19 cellular contexts compared by ENCODE assay signal in the genomic region with DNA sequence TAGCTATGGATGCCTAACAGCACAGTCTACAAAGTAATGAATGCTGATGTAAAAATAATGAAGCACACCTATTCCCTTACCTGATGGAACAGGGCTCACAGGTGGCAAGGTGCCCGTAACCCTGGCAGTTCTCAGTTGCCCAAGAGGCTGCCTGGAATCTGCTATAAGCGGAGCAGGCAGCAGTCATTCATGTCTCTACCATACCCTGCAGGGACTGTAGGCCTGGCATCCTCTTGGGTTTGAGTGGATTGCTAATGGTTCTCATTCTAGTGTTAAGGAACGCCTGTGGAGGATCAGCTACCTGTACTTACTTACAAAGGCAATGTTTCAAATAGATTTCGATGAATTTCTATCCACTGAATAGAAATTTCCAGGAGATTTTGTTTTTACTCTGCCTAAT. TPM values are rescaled to one million over a fixed set of nuclear protein-coding genes. Genes with fewer than 3 reads are reported as not detected.
A peak's percentile ranks its signal among the peaks of the same experiment; 100 is the strongest.
DNase-seq lines count a peak whose midpoint lies in the region; ATAC-seq and TF ChIP-seq lines count a peak whose summit lies in the region.
"Had no signal": no experiment of that assay in that cellular context is flagged by ENCODE, and none has a peak within 500 bp of the region (broad histone marks: within the 10 kb centered on the region; RNA-seq: fewer than 3 reads in every experiment).

No MANE protein-coding gene starts in this region.

- H3K4me1 ChIP-seq in H9 (ENCODE audit: insufficient read depth, low read length) (peaks cover 10% of the 10 kb centered on the region), iPS DF 6.9 (ENCODE audit: control insufficient read depth, insufficient read depth, low read length) (peaks cover 3% of the 10 kb centered on the region; the same call in 1 of the 2 replicates)
- H3K4me1 ChIP-seq in CD8-positive, alpha-beta memory T cell (ENCODE audit: insufficient read depth, low read length), result no peaks in the 10 kb centered on the region
- H3K4me1 ChIP-seq: BLaER1, HAP-1 had no signal

- intact Hi-C loops in sciatic nerve (cut with DNase I) (no loop called here), cardiac septum (cut with DNase I) (no loop called here)

- H3K9ac ChIP-seq in H9 (ENCODE audit: extremely low read depth, insufficient read length, low read length), result no peak overlapping the region
- H3K9ac ChIP-seq: BLaER1 had no signal

- H3K9me3 ChIP-seq in H9 (ENCODE audit: control insufficient read depth, low read depth, low read length) (no peaks in the 10 kb centered on the region), iPS DF 6.9 (ENCODE audit: control insufficient read depth, insufficient read depth, low read length) (no peaks in the 10 kb centered on the region)
- H3K9me3 ChIP-seq in CD8-positive, alpha-beta memory T cell (ENCODE audit: low read length), result no peaks in the 10 kb centered on the region
- H3K9me3 ChIP-seq: BLaER1, HAP-1 had no signal

- no peak overlapping the region for H2BK5ac ChIP-seq in H9 (ENCODE audit: insufficient read length, low read length)

- POLR2A ChIA-PET in WTC11 (lab: Charles Lee), result no interaction called here
- POLR2A ChIA-PET in CD8-positive, alpha-beta memory T cell (lab: Charles Lee), result no interaction called here

- no peak overlapping the region for H3K23ac ChIP-seq in H9 (ENCODE audit: insufficient read length, low read depth, low read length)

- WGBS in H9 (ENCODE audit: extremely low coverage, insufficient read length, low lambda C conversion rate), result no CpG with 5 or more reads among the region's 4 CpGs
- no CpG with 5 or more reads among the region's 4 CpGs for WGBS in iPS DF 6.9 (ENCODE audit: insufficient coverage, insufficient read length)

- no peak overlapping the region for H3K4me2 ChIP-seq in H9 (ENCODE audit: insufficient read depth, insufficient read length, low read length)
- H3K4me2 ChIP-seq: BLaER1 had no signal

- no peak overlapping the region for H4K5ac ChIP-seq in H9 (ENCODE audit: insufficient read length, low read depth, low read length)

- H4K91ac ChIP-seq in H9 (ENCODE audit: insufficient read length, low read depth, low read length), result no peak overlapping the region

- H3K18ac ChIP-seq in H9 (ENCODE audit: insufficient read length, low read depth, low read length), result no peak overlapping the region

- no peaks in the 10 kb centered on the region for H3K79me2 ChIP-seq in H9 (ENCODE audit: insufficient read depth, low read length)

- H3K27ac Mint-ChIP-seq in H9, result no peak overlapping the region; a peak in 1 of 7 replicates
- no peak overlapping the region; the same call in 1 of the 2 replicates for H3K27ac Mint-ChIP-seq in WTC11
- H3K27ac Mint-ChIP-seq in CD8-positive, alpha-beta memory T cell, result no peak overlapping the region
- H3K27ac Mint-ChIP-seq: CD8-positive, alpha-beta T cell had no signal

- H2BK20ac ChIP-seq in H9 (ENCODE audit: low read depth, low read length, poor library complexity, severe bottlenecking), result no peak overlapping the region

- no peak overlapping the region for H3T11ph ChIP-seq in H9 (ENCODE audit: low read length)

- H3K4me3 ChIP-seq in iPS DF 6.9 (ENCODE audit: low read length), result no peak overlapping the region
- H3K4me3 ChIP-seq in CD8-positive, alpha-beta memory T cell (ENCODE audit: low read length), result no peak overlapping the region
- H3K4me3 ChIP-seq: BLaER1, HAP-1, K562 had no signal

- H2AFZ ChIP-seq in H9 (ENCODE audit: low read length), result no peak overlapping the region

- H3K79me1 ChIP-seq in H9 (ENCODE audit: insufficient read depth, low read depth, low read length, poor library complexity, severe bottlenecking), result no peaks in the 10 kb centered on the region

- H3K56ac ChIP-seq in H9 (ENCODE audit: insufficient read length, low read depth, low read length), result no peak overlapping the region

- no peak overlapping the region for H2BK12ac ChIP-seq in H9 (ENCODE audit: insufficient read length, low read depth, low read length)

- CTCF ChIA-PET in WTC11 (lab: Charles Lee), result interaction anchor here (1.2 to 4.7 kb wide), 2 partner anchors 39 to 74 kb away, joined by 4 to 32 read pairs; a partner anchor contains a TSS
- CTCF ChIA-PET in CD8-positive, alpha-beta memory T cell (lab: Charles Lee), result no interaction called here

- H3K27ac ChIP-seq in H9 (ENCODE audit: insufficient read length, low read depth, low read length), result no peak overlapping the region
- no peak overlapping the region for H3K27ac ChIP-seq in iPS DF 6.9 (ENCODE audit: low read length)
- no peak overlapping the region for H3K27ac ChIP-seq in CD8-positive, alpha-beta memory T cell (ENCODE audit: low read depth, low read length)
- H3K27ac ChIP-seq: BLaER1 had no signal

- H3K27me3 Mint-ChIP-seq in H9 (ENCODE audit: low read depth), result peaks cover 5% of the 10 kb centered on the region
- H3K27me3 Mint-ChIP-seq in WTC11 (ENCODE audit: low read depth), result no peaks in the 10 kb centered on the region
- H3K27me3 Mint-ChIP-seq in CD8-positive, alpha-beta memory T cell, result peaks cover 4% of the 10 kb centered on the region in 2 donors

- H2BK120ac ChIP-seq in H9 (ENCODE audit: low read depth, low read length, poor library complexity, severe bottlenecking), result no peak overlapping the region

- H2BK15ac ChIP-seq in H9 (ENCODE audit: low read depth, low read length), result no peak overlapping the region

- H3K4me3 Mint-ChIP-seq in H9 (peak overlapping the region; percentile 3 to 48; a peak in 3 of 5 replicates), WTC11 (no peak overlapping the region)
- H3K4me3 Mint-ChIP-seq in CD8-positive, alpha-beta memory T cell, result no peak overlapping the region
- H3K4me3 Mint-ChIP-seq: CD8-positive, alpha-beta T cell had no signal

- ATAC-seq in WTC11 (peak; percentile 79), sciatic nerve (no peak)
- ATAC-seq: CD8-positive, alpha-beta T cell; K562 had no signal

- H2AK5ac ChIP-seq in H9 (ENCODE audit: insufficient read length, low read length), result no peak overlapping the region

- no peak overlapping the region for H3K4ac ChIP-seq in H9 (ENCODE audit: low read depth, low read length)

- DNase-seq in H9, result peak; percentile 82
- no peak for DNase-seq in WTC11 (ENCODE audit: low spot score)
- DNase-seq in iPS DF 6.9 (ENCODE audit: low read depth, low spot score), result peak; percentile 55
- DNase-seq in sciatic nerve (ENCODE audit: low spot score), result peak; percentile 5
- no peak for DNase-seq in CD8-positive, alpha-beta memory T cell
- no peak for DNase-seq in foreskin melanocyte
- DNase-seq in C1 segment of cervical spinal cord (lab: John Stamatoyannopoulos, UW), result no peak
- DNase-seq in cardiac septum (ENCODE audit: low spot score), result no peak
- DNase-seq: CD8-positive, alpha-beta T cell; DMS53; NCI-H1105; NCI-H1694; NCI-H2081 treated with DMSO at 0.1 percent for 48 hours; NCI-H2227 treated with DMSO at 0.1 percent for 48 hours; NCI-H510A treated with DMSO at 0.1 percent for 48 hours; NCI-H774 had no signal

- peaks cover 24 to 38% (median 25%) of the 10 kb centered on the region in 3 experiments for H3K36me3 Mint-ChIP-seq in H9 (ENCODE audit: insufficient read depth in 1 of 3, low read depth in 3 of 3)
- peaks cover 30% of the 10 kb centered on the region for H3K36me3 Mint-ChIP-seq in WTC11
- H3K36me3 Mint-ChIP-seq in CD8-positive, alpha-beta memory T cell, result peaks cover 0 to 2% (median 0%) of the 10 kb centered on the region in 3 donors
- H3K36me3 Mint-ChIP-seq: CD8-positive, alpha-beta T cell had no signal

- no peak overlapping the region for H3K14ac ChIP-seq in H9 (ENCODE audit: insufficient read depth, low read length)

- TF ChIP-seq CTCF in H9 (conservative IDR thresholded peaks at IDR 0.05) (no peak), WTC11 (IDR thresholded peaks at IDR 0.05) (no peak)

- H3K27me3 ChIP-seq in H9 (ENCODE audit: insufficient read depth, low read length) (no peaks in the 10 kb centered on the region), iPS DF 6.9 (ENCODE audit: control insufficient read depth, insufficient read depth, low read length) (no peaks in the 10 kb centered on the region)
- no peaks in the 10 kb centered on the region for H3K27me3 ChIP-seq in CD8-positive, alpha-beta memory T cell (ENCODE audit: insufficient read depth, low read length, poor library complexity, severe bottlenecking)
- H3K27me3 ChIP-seq: BLaER1 had no signal

- H3K4me1 Mint-ChIP-seq in H9 (peaks cover 41% of the 10 kb centered on the region in 2 experiments), WTC11 (peaks cover 34% of the 10 kb centered on the region)
- H3K4me1 Mint-ChIP-seq in CD8-positive, alpha-beta memory T cell, result no peaks in the 10 kb centered on the region

- H4K8ac ChIP-seq in H9 (replicated peaks; ENCODE audit: insufficient read length, low read depth, low read length), result no peak overlapping the region

- no peaks in the 10 kb centered on the region for H3K9me3 Mint-ChIP-seq in H9
- H3K9me3 Mint-ChIP-seq in WTC11, result 0 out of 2 replicates have a peak, but pooled peaks cover 5% of the 10 kb centered on the region
- H3K9me3 Mint-ChIP-seq in CD8-positive, alpha-beta memory T cell, result no peaks in the 10 kb centered on the region
- H3K9me3 Mint-ChIP-seq: CD8-positive, alpha-beta T cell had no signal

- no peaks in the 10 kb centered on the region for H4K20me1 ChIP-seq in H9 (ENCODE audit: control insufficient read depth, insufficient read depth, insufficient read length)
- H4K20me1 ChIP-seq: BLaER1 had no signal

- H3K36me3 ChIP-seq in iPS DF 6.9 (ENCODE audit: control insufficient read depth, insufficient read depth, low read length), result no peaks in the 10 kb centered on the region
- H3K36me3 ChIP-seq in CD8-positive, alpha-beta memory T cell (ENCODE audit: insufficient read depth, low read length), result no peaks in the 10 kb centered on the region
- H3K36me3 ChIP-seq: BLaER1, HAP-1 had no signal

- no peaks in the 10 kb centered on the region for H3K23me2 ChIP-seq in H9 (ENCODE audit: insufficient read length, low read depth, low read length, poor library complexity, severe bottlenecking)

TF ChIP-seq in WTC11, 78 proteins besides CTCF, POLR2A, EP300 and RAD21:
- TF ChIP-seq IRF2 (CRISPR knock-in tag; IDR thresholded peaks at IDR 0.05; ENCODE audit: borderline replicate concordance, low read depth), result no peak
- TF ChIP-seq SOX15 (CRISPR knock-in tag; IDR thresholded peaks at IDR 0.05), result no peak

RNA-seq across cellular contexts. Expression of a gene that starts 38.4 kb away (rescaled TPM):
- total RNA-seq in H9 (2021) (25.9 and 29.9 TPM in 2 replicates), WTC11 (2021) (35.5 to 37.5 TPM (median 36.8 TPM) in 3 replicates), sciatic nerve (5.1 TPM), cardiac septum (1.9 TPM)
- 1 to 10 TPM in 1 of 2 experiments, under 1 TPM in 1; 0.58 to 1.3 TPM for total RNA-seq in CD8-positive, alpha-beta memory T cell
- 0.29 TPM for polyA plus RNA-seq in CD8-positive, alpha-beta memory T cell

Comparison
In these comparisons a context has a peak if more than half of its experiments do, and no peak if none do; other contexts are left out.
1. DNase-seq: peak in H9 (single experiment), iPS DF 6.9 (single experiment) and sciatic nerve (single experiment); none in WTC11 (single experiment), CD8-positive, alpha-beta memory T cell (0 of 5), foreskin melanocyte (single experiment), C1 segment of cervical spinal cord (0 of 14) and cardiac septum (single experiment).
2. H3K4me3 Mint-ChIP-seq: peak in H9 (2 of 2); none in WTC11 (single experiment) and CD8-positive, alpha-beta memory T cell (0 of 7).